In genomic region chr19:10748924-10749434, GRCh38 we compare ENCODE assay signal across 8 cellular contexts. TPM values are rescaled to one million over a fixed set of nuclear protein-coding genes. Genes with fewer than 3 reads are reported as not detected.
DNase-seq lines count a peak whose midpoint lies in the region; ATAC-seq lines count a peak whose summit lies in the region.

No MANE protein-coding gene starts in this region.

- no peaks in the 10 kb centered on the region for H3K9me3 ChIP-seq in effector memory CD4-positive, alpha-beta T cell (ENCODE audit: control insufficient read depth, low read length)
- no peaks in the 10 kb centered on the region for H3K9me3 ChIP-seq in naive thymus-derived CD4-positive, alpha-beta T cell (ENCODE audit: control insufficient read depth in 2 of 3, low read length in 3 of 3)

- H3K4me3 Mint-ChIP-seq in naive thymus-derived CD4-positive, alpha-beta T cell = peak overlapping the region in 2 of 10 donors; percentile 14 to 25

- H3K27ac ChIP-seq in effector memory CD4-positive, alpha-beta T cell (ENCODE audit: insufficient read depth, low read length, poor library complexity, severe bottlenecking) = peak overlapping the region; percentile 40
- peak overlapping the region; percentile 39 for H3K27ac ChIP-seq in naive thymus-derived CD4-positive, alpha-beta T cell (ENCODE audit: low read depth, low read length)

- peaks cover 53 to 88% (median 69%) of the 10 kb centered on the region in 7 donors for H3K4me1 Mint-ChIP-seq in naive thymus-derived CD4-positive, alpha-beta T cell

- H3K4me1 ChIP-seq in effector memory CD4-positive, alpha-beta T cell (ENCODE audit: control insufficient read depth, insufficient read depth, low read length, poor library complexity, severe bottlenecking) = peaks cover 15% of the 10 kb centered on the region
- H3K4me1 ChIP-seq in naive thymus-derived CD4-positive, alpha-beta T cell (ENCODE audit: control insufficient read depth in 2 of 2, insufficient read depth in 2 of 2, low read length in 2 of 2) = peaks cover 14 to 55% of the 10 kb centered on the region in 2 donors

- H3K36me3 Mint-ChIP-seq in naive thymus-derived CD4-positive, alpha-beta T cell = peaks cover 0 to 5% (median 0%) of the 10 kb centered on the region in 5 donors

- no peaks in the 10 kb centered on the region for H3K27me3 ChIP-seq in effector memory CD4-positive, alpha-beta T cell (replicated peaks; ENCODE audit: control insufficient read depth, insufficient read depth, low read length, poor library complexity, severe bottlenecking)
- no peaks in the 10 kb centered on the region for H3K27me3 ChIP-seq in naive thymus-derived CD4-positive, alpha-beta T cell (ENCODE audit: control insufficient read depth in 2 of 2, insufficient read depth in 2 of 2, low read length in 2 of 2)

- H3K4me3 ChIP-seq in effector memory CD4-positive, alpha-beta T cell (ENCODE audit: insufficient read depth, low read depth, low read length, poor library complexity, severe bottlenecking) = no peak overlapping the region
- H3K4me3 ChIP-seq in naive thymus-derived CD4-positive, alpha-beta T cell (ENCODE audit: low read length) = no peak overlapping the region

- intact Hi-C loops in naive thymus-derived CD4-positive, alpha-beta T cell (cut with micrococcal nuclease) = no loop called here

- peaks cover 0 to 1% (median 0%) of the 10 kb centered on the region in 11 donors for H3K9me3 Mint-ChIP-seq in naive thymus-derived CD4-positive, alpha-beta T cell

- H3K27me3 Mint-ChIP-seq in naive thymus-derived CD4-positive, alpha-beta T cell = no peaks in the 10 kb centered on the region

- CTCF ChIA-PET in naive thymus-derived CD4-positive, alpha-beta T cell (lab: Charles Lee) = no interaction called here

- H3K27ac Mint-ChIP-seq in naive thymus-derived CD4-positive, alpha-beta T cell = peak overlapping the region in 8 of 9 donors; percentile 48 to 99 (median 82)

- H3K36me3 ChIP-seq in effector memory CD4-positive, alpha-beta T cell (ENCODE audit: control insufficient read depth, insufficient read depth, low read length) = no peaks in the 10 kb centered on the region
- peaks cover 0 to 11% (median 0%) of the 10 kb centered on the region in 3 experiments for H3K36me3 ChIP-seq in naive thymus-derived CD4-positive, alpha-beta T cell (ENCODE audit: control insufficient read depth in 2 of 3, insufficient read depth in 3 of 3, low read length in 3 of 3)

- ATAC-seq in naive thymus-derived CD4-positive, alpha-beta T cell = peak; percentile 14
- ATAC-seq in GM21723 (IDR thresholded peaks at IDR 0.05; ENCODE audit: unreplicated experiment) = no peak

- POLR2A ChIA-PET in naive thymus-derived CD4-positive, alpha-beta T cell (lab: Charles Lee) = interaction anchor here (0.8 kb wide), 1 partner anchor 11 kb away, joined by 5 read pairs; no protein-coding TSS in a partner anchor

- DNase-seq in DMS53 (lab: John Stamatoyannopoulos, UW) (peak; percentile 28), DMS53 treated with DMSO at 0.1 percent for 48 hours (lab: John Stamatoyannopoulos, UW; ENCODE audit: unreplicated experiment) (no peak), OCI-M1 (lab: John Stamatoyannopoulos, UW) (peak; percentile 93), iPS-NIHi7 (ENCODE audit: extremely low spot score) (no peak), NCI-H146 (lab: John Stamatoyannopoulos, UW) (no peak)
- DNase-seq in effector memory CD4-positive, alpha-beta T cell = no peak
- no peak for DNase-seq in naive thymus-derived CD4-positive, alpha-beta T cell

RNA-seq across cellular contexts. Expression of gene DNM2, which starts 31.1 kb away (rescaled TPM):
- 100 to 1,000 TPM; 238 to 340 (median 269) TPM for total RNA-seq in naive thymus-derived CD4-positive, alpha-beta T cell
- polyA plus RNA-seq in naive thymus-derived CD4-positive, alpha-beta T cell = 100 to 1,000 TPM in 1 of 2 donors, 10 to 100 TPM in 1; 49.1 to 111 TPM

RNA-seq across cellular contexts. Expression of gene QTRT1, which starts 47.7 kb away (rescaled TPM):
- 10 to 100 TPM; 36.1 to 63.4 (median 54.9) TPM for total RNA-seq in naive thymus-derived CD4-positive, alpha-beta T cell
- 10 to 100 TPM; 38.0 to 41.8 TPM for polyA plus RNA-seq in naive thymus-derived CD4-positive, alpha-beta T cell

Comparison
In these comparisons a context has a peak if more than half of its experiments do, and no peak if none do; other contexts are left out.
1. DNase-seq: peak in DMS53 (single experiment) and OCI-M1 (single experiment); none in DMS53 treated with DMSO at 0.1 percent for 48 hours (single experiment), effector memory CD4-positive, alpha-beta T cell (0 of 3), naive thymus-derived CD4-positive, alpha-beta T cell (0 of 9), iPS-NIHi7 (single experiment) and NCI-H146 (single experiment).